8 cellular contexts compared by ENCODE assay signal in genomic region chr1:113905435-113905861, GRCh38. TPM values are rescaled to one million over a fixed set of nuclear protein-coding genes. Genes with fewer than 3 reads are reported as not detected.
DNase-seq lines count a peak whose midpoint lies in the region; ATAC-seq and TF ChIP-seq lines count a peak whose summit lies in the region.

No MANE protein-coding gene starts in this region.

- H3K27ac ChIP-seq in A673 (ENCODE audit: low read depth, low read length, poor library complexity, severe bottlenecking) (peak overlapping the region; percentile 86), foreskin keratinocyte (peak overlapping the region; percentile 48), psoas muscle (peak overlapping the region; percentile 89)

- in situ Hi-C loops in GM13976 (cut with MboI; ENCODE audit: low sequenced_read_pairs, unreplicated experiment): loop anchor here (10.0 kb wide), 1 partner anchor 71 kb away; no protein-coding TSS in a partner anchor

- CTCF ChIA-PET in A673 (lab: Charles Lee): interaction anchor here (0.7 kb wide), 1 partner anchor 11 kb away, joined by 4 read pairs; no protein-coding TSS in a partner anchor

- TF ChIP-seq CTCF in A673 (conservative IDR thresholded peaks at IDR 0.05; ENCODE audit: low read depth, low read length) (no peak), GM13976 (IDR thresholded peaks at IDR 0.05; ENCODE audit: borderline replicate concordance, control extremely low read depth, extremely low read depth, insufficient read depth, missing control alignments) (no peak), WI38 (IDR thresholded peaks at IDR 0.05; ENCODE audit: low read depth, low read length) (no peak), foreskin keratinocyte (conservative IDR thresholded peaks at IDR 0.05) (no peak), psoas muscle (IDR thresholded peaks at IDR 0.05) (no peak)

- H3K4me1 ChIP-seq in A673 (ENCODE audit: insufficient read depth, low read length, poor library complexity, severe bottlenecking) (peaks cover 10% of the 10 kb centered on the region), foreskin keratinocyte (peaks cover 11% of the 10 kb centered on the region), psoas muscle (peaks cover 9% of the 10 kb centered on the region)

- 1% methylated on average over 17 of the region's 17 CpGs for WGBS in psoas muscle, 3 donors

- ATAC-seq in HG03521 (IDR thresholded peaks at IDR 0.05; ENCODE audit: unreplicated experiment): peak; percentile 1
- ATAC-seq in foreskin keratinocyte: peak; percentile 13
- ATAC-seq in psoas muscle: no peak
- no peak for ATAC-seq in GM21619 (IDR thresholded peaks at IDR 0.05; ENCODE audit: unreplicated experiment)
- ATAC-seq in HG03095 (IDR thresholded peaks at IDR 0.05; ENCODE audit: unreplicated experiment): no peak

- POLR2A ChIA-PET in A673 (lab: Charles Lee; ENCODE audit: low non-redundant PET): no interaction called here

- H3K36me3 ChIP-seq in A673 (ENCODE audit: insufficient read depth, low read length, poor library complexity, severe bottlenecking) (peaks cover 60% of the 10 kb centered on the region), psoas muscle (ENCODE audit: insufficient read depth in 1 of 2, low read depth in 1 of 2) (peaks cover 0 to 47% of the 10 kb centered on the region in 2 donors)

- H3K27me3 ChIP-seq in A673 (replicated peaks; ENCODE audit: insufficient read depth, low read depth, low read length, poor library complexity): no peaks in the 10 kb centered on the region
- H3K27me3 ChIP-seq in foreskin keratinocyte: no peaks in the 10 kb centered on the region
- H3K27me3 ChIP-seq in psoas muscle (ENCODE audit: insufficient read depth in 3 of 3, low read length in 2 of 3): no peaks in the 10 kb centered on the region

- H3K4me3 ChIP-seq in A673 (ENCODE audit: low read depth, low read length, poor library complexity, severe bottlenecking) (peak overlapping the region; percentile 86), WI38 (ENCODE audit: low read depth, low read length) (peak overlapping the region; percentile 94), psoas muscle (peak overlapping the region; percentile 91)

- no peaks in the 10 kb centered on the region for H3K9me3 ChIP-seq in A673 (ENCODE audit: low read depth, low read length, poor library complexity, severe bottlenecking)
- no peaks in the 10 kb centered on the region for H3K9me3 ChIP-seq in psoas muscle

- intact Hi-C loops in A673 (cut with micrococcal nuclease; ENCODE audit: unreplicated experiment) (loop anchor here (1.0 to 2.0 kb wide), 2 partner anchors 24 to 71 kb away; partner anchors contain the start of gene HIPK1), psoas muscle (cut with DNase I) (loop anchor here (1.0 to 10.0 kb wide), 4 partner anchors 24 to 151 kb away; partner anchors contain the start of genes HIPK1 (in 2 of the 2) and PHTF1 (in 2 of the 2))

- DNase-seq in A673 (ENCODE audit: low spot score) (no peak), GM13976 (ENCODE audit: low spot score) (peak; percentile 50), foreskin keratinocyte (no peak), psoas muscle (no peak)

- no TSS peak for BruUV-seq in A673 (replicated peaks; lab: Mats Ljungman, UMichigan)

RNA-seq across cellular contexts. Expression of gene DCLRE1B, which starts 0.3 kb away (rescaled TPM):
- 30.2 and 34.6 TPM in 2 replicates for total RNA-seq in A673 (2021)
- 15.8 and 17.3 TPM in 2 replicates for total RNA-seq in foreskin keratinocyte
- 7.0 and 9.5 TPM in 2 replicates for polyA plus RNA-seq in foreskin keratinocyte
- 1 to 10 TPM; 1.8 to 2.3 (median 2.1) TPM for total RNA-seq in psoas muscle
- 1 to 10 TPM; 1.2 to 2.6 (median 2.5) TPM for polyA plus RNA-seq in psoas muscle

RNA-seq across cellular contexts. Expression of gene AP4B1, which starts 0.8 kb away (rescaled TPM):
- total RNA-seq in A673 (2021) (42.7 and 48.9 TPM in 2 replicates), foreskin keratinocyte (13.7 and 14.7 TPM in 2 replicates), psoas muscle (10 to 100 TPM in 1 of 4 donors, 1 to 10 TPM in 3; 6.8 to 12.0 (median 9.3) TPM)
- polyA plus RNA-seq in foreskin keratinocyte (8.7 and 10.1 TPM in 2 replicates), psoas muscle (10 to 100 TPM in 2 of 3 donors, 1 to 10 TPM in 1; 8.8 to 16.1 (median 11.4) TPM)

RNA-seq across cellular contexts. Expression of gene BCL2L15, which starts 18.1 kb away (rescaled TPM):
- total RNA-seq in A673 (2021): 1.1 TPM in 2 replicates
- total RNA-seq in foreskin keratinocyte: 0.03 and 0.07 TPM in 2 replicates
- polyA plus RNA-seq in foreskin keratinocyte: 0.10 and 0.12 TPM in 2 replicates
- total RNA-seq in psoas muscle: under 1 TPM; 0.05 to 0.44 (median 0.35) TPM
- under 1 TPM; 0.03 to 0.26 (median 0.06) TPM for polyA plus RNA-seq in psoas muscle

RNA-seq across cellular contexts. Expression of gene HIPK1, which starts 23.7 kb away (rescaled TPM):
- total RNA-seq in A673 (2021): 71.8 and 81.3 TPM in 2 replicates
- total RNA-seq in foreskin keratinocyte: 25.7 and 27.0 TPM in 2 replicates
- polyA plus RNA-seq in foreskin keratinocyte: 4.7 and 6.1 TPM in 2 replicates
- total RNA-seq in psoas muscle: 10 to 100 TPM; 56.0 to 80.6 (median 65.3) TPM
- 10 to 100 TPM; 16.8 to 56.0 (median 18.4) TPM for polyA plus RNA-seq in psoas muscle

RNA-seq across cellular contexts. Expression of gene PTPN22, which starts 33.9 kb away (rescaled TPM):
- total RNA-seq in A673 (2021) (0.09 and 0.26 TPM in 2 replicates), foreskin keratinocyte (0.17 and 0.28 TPM in 2 replicates), psoas muscle (under 1 TPM; 0.39 to 0.71 (median 0.56) TPM)
- polyA plus RNA-seq in foreskin keratinocyte (0.03 and 0.17 TPM in 2 replicates), psoas muscle (under 1 TPM; 0.10 to 0.15 (median 0.10) TPM)

Comparison
In these comparisons a context has a peak if more than half of its experiments do, and no peak if none do; other contexts are left out.
1. ATAC-seq: peak in HG03521 (single experiment) and foreskin keratinocyte (single experiment); none in psoas muscle (0 of 4), GM21619 (single experiment) and HG03095 (single experiment).
2. Peak in every context shown above with its lines, with median percentiles within 50 percentile points of each other: H3K27ac ChIP-seq and H3K4me3 ChIP-seq.